ENCODE assay signal across 15 cellular contexts in genomic region chr12:105436636-105437035, GRCh38.
A peak's percentile ranks its signal among the peaks of the same experiment; 100 is the strongest.
DNase-seq lines count a peak whose midpoint lies in the region; ATAC-seq and TF ChIP-seq lines count a peak whose summit lies in the region.
"Had no signal": no experiment of that assay in that cellular context is flagged by ENCODE, and none has a peak within 500 bp of the region (broad histone marks: within the 10 kb centered on the region; RNA-seq: fewer than 3 reads in every experiment).

No MANE protein-coding gene starts in this region.

- H3K4me1 ChIP-seq in HUES48 (ENCODE audit: control insufficient read depth, insufficient read depth, low read length) (no peaks in the 10 kb centered on the region), PC-9 (replicated peaks; ENCODE audit: insufficient read depth) (no peaks in the 10 kb centered on the region)
- H3K4me1 ChIP-seq: Caco-2 had no signal

- POLR2A ChIA-PET in PC-9 (lab: Charles Lee; ENCODE audit: unreplicated experiment), result no interaction called here

- no peak overlapping the region for H3K9ac ChIP-seq in HUES48 (ENCODE audit: low read depth, low read length)
- H3K9ac ChIP-seq: BLaER1 treated with 17β-estradiol and CSF1 and Interleukin-3, amounts not matched to agents 10 nM and 100 nM had no signal

- H3K36me3 ChIP-seq in HUES48 (ENCODE audit: control insufficient read depth, insufficient read depth, low read length), result no peaks in the 10 kb centered on the region
- H3K36me3 ChIP-seq in PC-9 (ENCODE audit: low read depth), result no peaks in the 10 kb centered on the region

- CTCF ChIA-PET in PC-9 (lab: Charles Lee), result no interaction called here

- no peaks in the 10 kb centered on the region for H3F3A ChIP-seq in PC-9 (ENCODE audit: insufficient read depth, low read depth)

- H2AFZ ChIP-seq in PC-9, result no peak overlapping the region

- DNase-seq in iPS-NIHi11 (ENCODE audit: low spot score) (peak; percentile 25), PC-9 (no peak)
- DNase-seq: 8988T; AML-193; Caco-2; Calu3; CD4-positive, alpha-beta T cell; CD8-positive, alpha-beta T cell; DMS79 treated with DMSO at 0.1 percent for 48 hours; GF-D8 had no signal

- intact Hi-C loops in PC-9 (cut with micrococcal nuclease; ENCODE audit: unreplicated experiment), result no loop called here

- no peaks in the 10 kb centered on the region for H3K9me2 ChIP-seq in PC-9 (ENCODE audit: insufficient read depth)

- no peaks in the 10 kb centered on the region for H4K20me1 ChIP-seq in PC-9 (ENCODE audit: insufficient read depth)
- H4K20me1 ChIP-seq: BLaER1 treated with 17β-estradiol and CSF1 and Interleukin-3, amounts not matched to agents 10 nM and 100 nM had no signal

- ATAC-seq in GM21381 (IDR thresholded peaks at IDR 0.05; ENCODE audit: unreplicated experiment), result no peak
- ATAC-seq in HG02840 (IDR thresholded peaks at IDR 0.05; ENCODE audit: low FRiP score, unreplicated experiment), result no peak
- ATAC-seq: CD8-positive, alpha-beta T cell had no signal

- H3K9me3 ChIP-seq in HUES48 (ENCODE audit: control insufficient read depth, insufficient read depth, low read length), result peaks cover 13% of the 10 kb centered on the region; the same call in 1 of the 2 replicates
- H3K9me3 ChIP-seq in PC-9 (ENCODE audit: insufficient read depth, low read depth), result peaks cover 9% of the 10 kb centered on the region; the same call in 1 of the 2 replicates

- no peaks in the 10 kb centered on the region for H3K79me2 ChIP-seq in PC-9 (ENCODE audit: low read depth)

- H3K27me3 ChIP-seq in HUES48 (ENCODE audit: control insufficient read depth, insufficient read depth, low read length) (no peaks in the 10 kb centered on the region), PC-9 (ENCODE audit: insufficient read depth, low read depth) (no peaks in the 10 kb centered on the region)
- H3K27me3 ChIP-seq: BLaER1 treated with 17β-estradiol and CSF1 and Interleukin-3, amounts not matched to agents 10 nM and 100 nM had no signal

- no TSS peak for BruUV-seq in PC-9 (replicated peaks; lab: Mats Ljungman, UMichigan)

- H3K4me3 ChIP-seq in HUES48 (ENCODE audit: low read depth, low read length), result no peak overlapping the region
- H3K4me3 ChIP-seq in PC-9, result no peak overlapping the region
- H3K4me3 ChIP-seq: BLaER1 treated with 17β-estradiol and CSF1 and Interleukin-3, amounts not matched to agents 10 nM and 100 nM had no signal

- TF ChIP-seq CTCF in PC-9 (conservative IDR thresholded peaks at IDR 0.05), result no peak

- H3K4me2 ChIP-seq in PC-9, result no peak overlapping the region
- H3K4me2 ChIP-seq: BLaER1 treated with 17β-estradiol and CSF1 and Interleukin-3, amounts not matched to agents 10 nM and 100 nM had no signal

- H3K27ac ChIP-seq in HUES48 (ENCODE audit: low read depth, low read length), result peak overlapping the region; percentile 24
- H3K27ac ChIP-seq in PC-9, result no peak overlapping the region
- H3K27ac ChIP-seq: BLaER1 treated with 17β-estradiol and CSF1 and Interleukin-3, amounts not matched to agents 10 nM and 100 nM; C4-2B had no signal
